In the genomic region with DNA sequence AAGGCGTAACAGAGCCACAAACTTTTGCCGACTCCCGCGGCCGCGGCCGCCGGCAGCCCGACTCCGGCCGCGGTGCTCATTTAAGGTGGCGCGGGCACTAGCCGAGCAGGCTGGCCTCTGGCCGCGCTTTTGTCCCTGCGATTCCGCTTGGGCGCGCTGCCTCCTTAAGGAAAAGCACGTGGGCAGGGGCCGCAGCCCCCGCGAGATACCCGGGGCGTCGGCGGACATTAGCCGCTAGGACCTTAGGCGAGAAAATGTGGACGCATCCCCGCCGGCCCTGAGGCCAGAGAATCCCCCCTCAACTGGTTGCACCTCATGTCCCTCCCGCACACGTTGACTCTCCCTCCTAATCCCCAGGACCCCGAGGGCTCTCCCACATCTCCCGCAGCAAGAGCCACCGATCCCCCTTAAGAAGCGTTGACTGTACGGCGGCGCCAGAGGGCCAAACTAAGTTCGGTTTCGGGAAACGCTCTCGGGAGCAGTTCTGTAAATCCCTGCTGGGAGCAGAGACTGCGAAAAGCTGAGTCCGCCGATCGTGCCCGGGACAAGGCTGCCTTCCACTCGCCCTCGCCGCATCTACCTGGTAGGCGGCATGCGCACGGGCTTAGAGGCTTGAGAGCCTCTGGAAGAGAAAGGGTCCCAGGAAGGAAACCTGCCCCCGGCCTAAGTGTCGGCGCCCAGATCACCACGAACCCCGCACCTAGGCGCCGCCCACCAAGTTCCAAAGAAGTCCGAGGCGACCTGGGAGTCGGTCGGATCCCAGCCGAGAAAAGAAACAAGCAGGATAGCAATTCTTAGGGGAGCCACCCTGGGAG, we compare ENCODE assay signal across 8 cellular contexts. TPM values are rescaled to one million over a fixed set of nuclear protein-coding genes. Genes with fewer than 3 reads are reported as not detected.
DNase-seq lines count a peak whose midpoint lies in the region; ATAC-seq, FAIRE-seq and TF ChIP-seq lines count a peak whose summit lies in the region.

No MANE protein-coding gene starts in this region.

- H3K36me3 ChIP-seq in OCI-LY1 (ENCODE audit: insufficient read depth, low read length), result no peaks in the 10 kb centered on the region
- no peaks in the 10 kb centered on the region for H3K36me3 ChIP-seq in esophagus muscularis mucosa

- no peak for TF ChIP-seq EP300 in esophagus muscularis mucosa (IDR thresholded peaks at IDR 0.05)

- H3K9me2 ChIP-seq in OCI-LY1 (ENCODE audit: low read depth, low read length), result no peaks in the 10 kb centered on the region

- 0% methylated on average over 16 of the region's 70 CpGs for WGBS in esophagus muscularis mucosa

- H3K4me3 ChIP-seq in OCI-LY1 (ENCODE audit: low read depth, low read length, poor library complexity, severe bottlenecking), result peak overlapping the region; percentile 81
- peak overlapping the region; percentile 74 to 87 (median 83) for H3K4me3 ChIP-seq in esophagus muscularis mucosa

- H3K27ac ChIP-seq in OCI-LY1 (ENCODE audit: low read depth, low read length, poor library complexity, severe bottlenecking) (peak overlapping the region; percentile 57), esophagus muscularis mucosa (replicated peaks in 1 of 4) (peak overlapping the region; percentile 79 to 84 (median 82))

- H3K79me2 ChIP-seq in OCI-LY1 (ENCODE audit: insufficient read depth, low read length), result peaks cover 9% of the 10 kb centered on the region

- H3K27me3 ChIP-seq in OCI-LY1 (ENCODE audit: insufficient read depth, low read length) (no peaks in the 10 kb centered on the region), esophagus muscularis mucosa (peaks cover 8 to 84% (median 76%) of the 10 kb centered on the region in 4 donors)

- ATAC-seq in GM19372 (IDR thresholded peaks at IDR 0.05; ENCODE audit: low read depth, unreplicated experiment), result peak; percentile 32

- no peaks in the 10 kb centered on the region for H3F3A ChIP-seq in OCI-LY1 (ENCODE audit: insufficient read depth, low read length)

- DNase-seq in Ammon's horn (ENCODE audit: low spot score) (peak; percentile 94), HTR-8/SVneo (ENCODE audit: insufficient read length, low spot score) (no peak), esophagus muscularis mucosa (ENCODE audit: extremely low spot score) (peak; percentile 94), mucosa of gallbladder (ENCODE audit: low spot score) (peak; percentile 92)
- DNase-seq in activated T-cell treated with anti-CD3 and anti-CD28 coated beads, Interleukin-2, amount 50 U/mL, for 48 hours, result peak; percentile 76 to 79
- DNase-seq in stimulated activated naive CD4-positive, alpha-beta T cell treated with Interleukin-2 at 50 U/mL for 16 hours (lab: John Stamatoyannopoulos, UW), result peak; percentile 61

- TF ChIP-seq CTCF in OCI-LY1 (IDR thresholded peaks at IDR 0.05; ENCODE audit: low read length), result no peak; the same call in 1 of the 2 replicates
- no peak for TF ChIP-seq CTCF in esophagus muscularis mucosa (IDR thresholded peaks at IDR 0.05)

- H3K9me3 ChIP-seq in OCI-LY1 (ENCODE audit: low read length) (no peaks in the 10 kb centered on the region), esophagus muscularis mucosa (no peaks in the 10 kb centered on the region)

- intact Hi-C loops in esophagus muscularis mucosa (cut with DNase I), result loop anchor here (10.0 kb wide), 1 partner anchor 1675 kb away; a partner anchor contains a TSS

- TF ChIP-seq POLR2A in esophagus muscularis mucosa (IDR thresholded peaks at IDR 0.05; ENCODE audit: low read depth), result no peak

- H2AFZ ChIP-seq in OCI-LY1 (ENCODE audit: low read length), result no peak overlapping the region

- peak overlapping the region; percentile 82 for H3K9ac ChIP-seq in OCI-LY1 (ENCODE audit: low read length)

- FAIRE-seq in HTR-8/SVneo (lab: Jason Lieb, UNC), result peak; percentile 20

- H3K4me2 ChIP-seq in OCI-LY1 (ENCODE audit: low read length), result peak overlapping the region; percentile 84

- no peaks in the 10 kb centered on the region for H4K20me1 ChIP-seq in OCI-LY1 (ENCODE audit: insufficient read depth, low read length)

- peaks cover 17% of the 10 kb centered on the region for H3K4me1 ChIP-seq in OCI-LY1 (ENCODE audit: insufficient read depth, low read length, severe bottlenecking)
- peaks cover 56 to 73% (median 65%) of the 10 kb centered on the region in 4 donors for H3K4me1 ChIP-seq in esophagus muscularis mucosa

RNA-seq across cellular contexts. Expression of a gene that starts 1.8 kb away (rescaled TPM):
- total RNA-seq in esophagus muscularis mucosa (1 to 10 TPM; 2.2 to 6.6 (median 5.0) TPM), mucosa of gallbladder (6.4 TPM)
